Comparison of ENCODE assay signal across 1 cellular context in the genomic region with DNA sequence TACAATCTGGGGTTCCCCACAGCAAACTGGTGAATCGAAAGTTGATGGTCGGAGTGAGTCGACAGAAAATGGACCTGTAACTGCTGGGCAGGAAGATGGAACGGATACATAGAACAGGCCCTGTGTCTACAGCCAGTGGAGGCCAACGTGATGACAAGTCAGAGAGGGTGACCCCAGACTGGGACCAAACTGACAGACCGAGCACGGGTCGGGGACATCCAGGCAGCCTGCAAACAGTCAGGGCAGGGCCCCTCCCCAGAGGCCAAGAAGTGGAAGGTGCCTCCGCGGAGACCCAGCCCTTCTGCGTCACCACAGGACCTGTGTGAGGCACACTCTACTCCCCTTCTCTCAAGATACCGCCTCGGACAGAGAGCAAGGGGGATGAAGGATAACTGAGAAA.
TF ChIP-seq lines count a peak whose summit lies in the region.

No MANE protein-coding gene starts in this region.

TF ChIP-seq in K562, 482 proteins besides CTCF, POLR2A, EP300 and RAD21 (continued from another document):
- TF ChIP-seq ZNF175 (CRISPR knock-in tag; IDR thresholded peaks at IDR 0.05; ENCODE audit: low read depth) = no peak
- no peak for TF ChIP-seq SETDB1 (IDR thresholded peaks at IDR 0.05; ENCODE audit: low read length)
- TF ChIP-seq RBM25 (IDR thresholded peaks at IDR 0.05; ENCODE audit: low read depth, low read length, severe bottlenecking) = no peak
- no peak for TF ChIP-seq HLTF (IDR thresholded peaks at IDR 0.05)
- TF ChIP-seq ZNF174 (CRISPR knock-in tag; IDR thresholded peaks at IDR 0.05) = no peak
- TF ChIP-seq, protein P1, sequence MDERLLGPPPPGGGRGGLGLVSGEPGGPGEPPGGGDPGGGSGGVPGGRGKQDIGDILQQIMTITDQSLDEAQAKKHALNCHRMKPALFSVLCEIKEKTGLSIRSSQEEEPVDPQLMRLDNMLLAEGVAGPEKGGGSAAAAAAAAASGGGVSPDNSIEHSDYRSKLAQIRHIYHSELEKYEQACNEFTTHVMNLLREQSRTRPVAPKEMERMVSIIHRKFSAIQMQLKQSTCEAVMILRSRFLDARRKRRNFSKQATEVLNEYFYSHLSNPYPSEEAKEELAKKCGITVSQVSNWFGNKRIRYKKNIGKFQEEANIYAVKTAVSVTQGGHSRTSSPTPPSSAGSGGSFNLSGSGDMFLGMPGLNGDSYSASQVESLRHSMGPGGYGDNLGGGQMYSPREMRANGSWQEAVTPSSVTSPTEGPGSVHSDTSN (CRISPR knock-in tag; IDR thresholded peaks at IDR 0.05; ENCODE audit: low read depth) = no peak
- TF ChIP-seq, protein P1 (tag; conservative IDR thresholded peaks at IDR 0.05; ENCODE audit: low read depth) = no peak
- TF ChIP-seq NCOR1 (IDR thresholded peaks at IDR 0.05) = no peak
- no peak for TF ChIP-seq SIN3B (IDR thresholded peaks at IDR 0.05; ENCODE audit: low read depth)
- TF ChIP-seq, protein P2, sequence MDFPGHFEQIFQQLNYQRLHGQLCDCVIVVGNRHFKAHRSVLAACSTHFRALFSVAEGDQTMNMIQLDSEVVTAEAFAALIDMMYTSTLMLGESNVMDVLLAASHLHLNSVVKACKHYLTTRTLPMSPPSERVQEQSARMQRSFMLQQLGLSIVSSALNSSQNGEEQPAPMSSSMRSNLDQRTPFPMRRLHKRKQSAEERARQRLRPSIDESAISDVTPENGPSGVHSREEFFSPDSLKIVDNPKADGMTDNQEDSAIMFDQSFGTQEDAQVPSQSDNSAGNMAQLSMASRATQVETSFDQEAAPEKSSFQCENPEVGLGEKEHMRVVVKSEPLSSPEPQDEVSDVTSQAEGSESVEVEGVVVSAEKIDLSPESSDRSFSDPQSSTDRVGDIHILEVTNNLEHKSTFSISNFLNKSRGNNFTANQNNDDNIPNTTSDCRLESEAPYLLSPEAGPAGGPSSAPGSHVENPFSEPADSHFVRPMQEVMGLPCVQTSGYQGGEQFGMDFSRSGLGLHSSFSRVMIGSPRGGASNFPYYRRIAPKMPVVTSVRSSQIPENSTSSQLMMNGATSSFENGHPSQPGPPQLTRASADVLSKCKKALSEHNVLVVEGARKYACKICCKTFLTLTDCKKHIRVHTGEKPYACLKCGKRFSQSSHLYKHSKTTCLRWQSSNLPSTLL (IDR thresholded peaks at IDR 0.05) = no peak
- TF ChIP-seq FOXK1 (CRISPR knock-in tag; IDR thresholded peaks at IDR 0.05; ENCODE audit: borderline replicate concordance) = no peak
- TF ChIP-seq NCOA1 (IDR thresholded peaks at IDR 0.05; ENCODE audit: low read depth) = no peak
- no peak for TF ChIP-seq DMBX1 (CRISPR knock-in tag; IDR thresholded peaks at IDR 0.05; ENCODE audit: borderline replicate concordance)
- TF ChIP-seq, protein P3, sequence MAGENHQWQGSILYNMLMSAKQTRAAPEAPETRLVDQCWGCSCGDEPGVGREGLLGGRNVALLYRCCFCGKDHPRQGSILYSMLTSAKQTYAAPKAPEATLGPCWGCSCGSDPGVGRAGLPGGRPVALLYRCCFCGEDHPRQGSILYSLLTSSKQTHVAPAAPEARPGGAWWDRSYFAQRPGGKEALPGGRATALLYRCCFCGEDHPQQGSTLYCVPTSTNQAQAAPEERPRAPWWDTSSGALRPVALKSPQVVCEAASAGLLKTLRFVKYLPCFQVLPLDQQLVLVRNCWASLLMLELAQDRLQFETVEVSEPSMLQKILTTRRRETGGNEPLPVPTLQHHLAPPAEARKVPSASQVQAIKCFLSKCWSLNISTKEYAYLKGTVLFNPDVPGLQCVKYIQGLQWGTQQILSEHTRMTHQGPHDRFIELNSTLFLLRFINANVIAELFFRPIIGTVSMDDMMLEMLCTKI (IDR thresholded peaks at IDR 0.05; ENCODE audit: partially characterized antibody) = no peak
- no peak for TF ChIP-seq TARDBP (IDR thresholded peaks at IDR 0.05)
